ENCODE assay signal across 1 cellular context in genomic region chr5:93599427-93600146, GRCh38.
TF ChIP-seq lines count a peak whose summit lies in the region.

No MANE protein-coding gene starts in this region.

TF ChIP-seq in HepG2, 621 proteins besides CTCF, POLR2A, EP300 and RAD21:
- no peak for TF ChIP-seq ZNF512 (CRISPR knock-in tag; IDR thresholded peaks at IDR 0.05)
- TF ChIP-seq ZNF121 (CRISPR knock-in tag; IDR thresholded peaks at IDR 0.05) = no peak
- peak; percentile 22; the same call in 1 of the 2 replicates for TF ChIP-seq TFAP4 (IDR thresholded peaks at IDR 0.05; ENCODE audit: borderline replicate concordance, low read depth)
- no peak for TF ChIP-seq ZNF780A (CRISPR knock-in tag; IDR thresholded peaks at IDR 0.05)
- no peak for TF ChIP-seq PITX1 (CRISPR knock-in tag; IDR thresholded peaks at IDR 0.05)
- no peak for TF ChIP-seq ZNF770 (CRISPR knock-in tag; IDR thresholded peaks at IDR 0.05)
- no peak for TF ChIP-seq JARID2 (CRISPR knock-in tag; IDR thresholded peaks at IDR 0.05; ENCODE audit: insufficient replicate concordance)
- TF ChIP-seq PAF1 (CRISPR knock-in tag; IDR thresholded peaks at IDR 0.05) = no peak
- TF ChIP-seq TEAD3 (CRISPR knock-in tag; optimal IDR thresholded peaks at IDR 0.05; ENCODE audit: borderline replicate concordance) = peak; percentile 35
- no peak for TF ChIP-seq ZNF317 (CRISPR knock-in tag; IDR thresholded peaks at IDR 0.05)
- TF ChIP-seq ZNF513 (CRISPR knock-in tag; conservative IDR thresholded peaks at IDR 0.05) = no peak
- TF ChIP-seq KAT8 (CRISPR knock-in tag; IDR thresholded peaks at IDR 0.05) = no peak
- TF ChIP-seq KLF6 (CRISPR knock-in tag; IDR thresholded peaks at IDR 0.05) = no peak
- TF ChIP-seq HMG20A (CRISPR knock-in tag; IDR thresholded peaks at IDR 0.05; ENCODE audit: borderline replicate concordance) = no peak
- no peak for TF ChIP-seq ZNF24 (IDR thresholded peaks at IDR 0.05)
- no peak for TF ChIP-seq MAFG (CRISPR knock-in tag; IDR thresholded peaks at IDR 0.05)
- TF ChIP-seq RNF219 (CRISPR knock-in tag; IDR thresholded peaks at IDR 0.05) = no peak
- no peak for TF ChIP-seq ZNF784 (CRISPR knock-in tag; IDR thresholded peaks at IDR 0.05; ENCODE audit: borderline replicate concordance)
- TF ChIP-seq ZNF292 (CRISPR knock-in tag; IDR thresholded peaks at IDR 0.05; ENCODE audit: borderline replicate concordance, low read depth) = 0 out of 2 replicates have a peak, but pooled peaks have one; percentile 33
- no peak for TF ChIP-seq ZMYM4 (CRISPR knock-in tag; IDR thresholded peaks at IDR 0.05)
- TF ChIP-seq DDIT3 (CRISPR knock-in tag; IDR thresholded peaks at IDR 0.05) = no peak
- TF ChIP-seq SSRP1 (CRISPR knock-in tag; IDR thresholded peaks at IDR 0.05) = no peak
- TF ChIP-seq NFE2L1 (CRISPR knock-in tag; IDR thresholded peaks at IDR 0.05; ENCODE audit: borderline replicate concordance) = no peak
